Comparison of ENCODE assay signal across 8 cellular contexts in genomic region chr1:152189657-152190442, GRCh38. TPM values are rescaled to one million over a fixed set of nuclear protein-coding genes. Genes with fewer than 3 reads are reported as not detected.
DNase-seq lines count a peak whose midpoint lies in the region; ATAC-seq and FAIRE-seq lines count a peak whose summit lies in the region.

No MANE protein-coding gene starts in this region.

- H3K27ac Mint-ChIP-seq in activated CD4-positive, alpha-beta T cell treated with anti-CD3 and anti-CD28 coated beads, Interleukin-2, amount 10 ng/mL, durations not matched to agents 7 days and 5 days = peak overlapping the region; percentile 26
- H3K27ac Mint-ChIP-seq in memory B cell = no peak overlapping the region

- H3K36me3 Mint-ChIP-seq in activated CD4-positive, alpha-beta T cell treated with anti-CD3 and anti-CD28 coated beads, Interleukin-2, amount 10 ng/mL, durations not matched to agents 7 days and 5 days (ENCODE audit: low read depth) = no peaks in the 10 kb centered on the region
- H3K36me3 Mint-ChIP-seq in memory B cell = no peaks in the 10 kb centered on the region

- POLR2A ChIA-PET in activated CD4-positive, alpha-beta T cell treated with anti-CD3 and anti-CD28 coated beads, Interleukin-2, amount 10 ng/mL, durations not matched to agents 7 days and 5 days (lab: Charles Lee) = interaction anchor here (0.6 kb wide), 1 partner anchor 11 kb away, joined by 4 read pairs; no protein-coding TSS in a partner anchor

- peak; percentile 65 for ATAC-seq in memory B cell (ENCODE audit: low read depth)
- ATAC-seq in HG02610 (IDR thresholded peaks at IDR 0.05; ENCODE audit: unreplicated experiment) = no peak

- peaks cover 6% of the 10 kb centered on the region for H3K4me1 Mint-ChIP-seq in activated CD4-positive, alpha-beta T cell treated with anti-CD3 and anti-CD28 coated beads, Interleukin-2, amount 10 ng/mL, durations not matched to agents 7 days and 5 days
- H3K4me1 Mint-ChIP-seq in memory B cell = peaks cover 5% of the 10 kb centered on the region

- no peaks in the 10 kb centered on the region for H3K9me3 Mint-ChIP-seq in activated CD4-positive, alpha-beta T cell treated with anti-CD3 and anti-CD28 coated beads, Interleukin-2, amount 10 ng/mL, durations not matched to agents 7 days and 5 days
- H3K9me3 Mint-ChIP-seq in memory B cell = no peaks in the 10 kb centered on the region

- CTCF ChIA-PET in activated CD4-positive, alpha-beta T cell treated with anti-CD3 and anti-CD28 coated beads, Interleukin-2, amount 10 ng/mL, durations not matched to agents 7 days and 5 days (lab: Charles Lee) = interaction anchor here (0.9 to 5.9 kb wide), 6 partner anchors 8 to 269 kb away, joined by 3 to 53 read pairs (median 4); no protein-coding TSS in a partner anchor

- peak overlapping the region; percentile 43 for H3K4me3 Mint-ChIP-seq in activated CD4-positive, alpha-beta T cell treated with anti-CD3 and anti-CD28 coated beads, Interleukin-2, amount 10 ng/mL, durations not matched to agents 7 days and 5 days
- peak overlapping the region; percentile 84 for H3K4me3 Mint-ChIP-seq in memory B cell

- peak; percentile 74 for FAIRE-seq in GM19239 (lab: Jason Lieb, UNC)

- peaks cover 37% of the 10 kb centered on the region for H3K27me3 Mint-ChIP-seq in activated CD4-positive, alpha-beta T cell treated with anti-CD3 and anti-CD28 coated beads, Interleukin-2, amount 10 ng/mL, durations not matched to agents 7 days and 5 days
- H3K27me3 Mint-ChIP-seq in memory B cell = peaks cover 5% of the 10 kb centered on the region

- DNase-seq in AG08395 (ENCODE audit: low spot score) (peak; percentile 62), GM19239 (ENCODE audit: insufficient read length, low spot score) (peak; percentile 46), NCI-H524 treated with DMSO at 0.1 percent for 48 hours (lab: John Stamatoyannopoulos, UW) (peak; percentile 76), ecto neural progenitor cell (ENCODE audit: low spot score) (peak; percentile 59), memory B cell (ENCODE audit: low spot score in 2 of 2) (peak; percentile 46 to 57)
- DNase-seq in activated CD4-positive, alpha-beta T cell treated with anti-CD3 and anti-CD28 coated beads, Interleukin-2, amount 10 ng/mL, durations not matched to agents 7 days and 5 days = peak; percentile 69
- peak; percentile 32 for DNase-seq in stimulated activated CD8-positive, alpha-beta memory T cell treated with anti-CD3 and anti-CD28 coated beads, Interleukin-12 subunit alpha, Interleukin-12 subunit beta, amount 100 ng/mL, for 4 hours (ENCODE audit: low read depth)

RNA-seq across cellular contexts. Expression of gene RPTN, which starts 30.8 kb away (rescaled TPM):
- total RNA-seq in activated CD4-positive, alpha-beta T cell treated with anti-CD3 and anti-CD28 coated beads, Interleukin-2, amount 10 ng/mL, durations not matched to agents 7 days and 5 days = not detected

RNA-seq across cellular contexts. Expression of gene HRNR, which starts 34.1 kb away (rescaled TPM):
- total RNA-seq in activated CD4-positive, alpha-beta T cell treated with anti-CD3 and anti-CD28 coated beads, Interleukin-2, amount 10 ng/mL, durations not matched to agents 7 days and 5 days = not detected
